In the genomic region with DNA sequence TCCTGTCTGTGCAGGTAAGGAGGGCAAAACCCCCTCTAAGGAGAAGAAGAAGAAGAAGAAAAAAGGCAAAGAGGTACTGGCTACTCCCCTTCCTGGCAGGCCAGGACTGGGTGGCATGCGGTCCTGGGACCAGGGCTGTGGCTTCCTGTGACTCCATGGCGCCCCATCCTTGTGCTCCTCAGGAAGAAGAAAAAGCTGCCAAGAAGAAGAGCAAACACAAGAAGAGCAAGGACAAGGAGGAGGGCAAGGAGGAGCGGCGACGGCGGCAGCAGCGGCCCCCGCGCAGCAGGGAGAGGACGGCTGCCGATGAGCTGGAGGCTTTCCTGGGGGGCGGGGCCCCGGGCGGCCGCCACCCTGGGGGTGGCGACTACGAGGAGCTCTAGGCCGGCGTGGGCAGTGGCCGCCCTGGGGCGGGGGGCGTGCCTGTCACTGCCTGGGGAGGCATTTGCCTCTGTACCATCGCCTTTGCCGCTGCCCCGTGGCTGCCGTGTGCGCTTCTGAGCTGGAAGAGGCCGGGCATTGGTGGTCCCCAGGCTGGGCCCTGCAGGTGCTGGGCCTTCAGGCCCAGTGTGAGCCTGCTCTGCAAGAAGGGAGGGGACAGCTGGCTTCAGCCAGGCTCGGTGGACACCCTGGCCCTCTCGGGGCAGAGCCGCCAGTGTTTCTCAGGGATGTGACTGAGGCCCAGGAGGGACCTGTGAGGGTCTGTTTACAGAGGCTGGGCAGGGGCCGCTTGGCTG, we compare ENCODE assay signal across 13 cellular contexts. TPM values are rescaled to one million over a fixed set of nuclear protein-coding genes. Genes with fewer than 3 reads are reported as not detected.
DNase-seq lines count a peak whose midpoint lies in the region; ATAC-seq lines count a peak whose summit lies in the region.
"Had no signal": no experiment of that assay in that cellular context is flagged by ENCODE, and none has a peak within 500 bp of the region (broad histone marks: within the 10 kb centered on the region; RNA-seq: fewer than 3 reads in every experiment).

No MANE protein-coding gene starts in this region.

- in situ Hi-C loops in ACHN (cut with HindIII; ENCODE audit: low pct_ligation_motif_present, low pct_unique_long_range_greater_than_20kb, low sequenced_read_pairs) = no loop called here

- ATAC-seq in T-helper 17 cell = no peak
- no peak for ATAC-seq in activated CD8-positive, alpha-beta T cell treated with anti-CD3 and anti-CD28 coated beads, Interleukin-2, amount 10 ng/mL, durations not matched to agents 7 days and 5 days
- ATAC-seq in GM19452 (IDR thresholded peaks at IDR 0.05; ENCODE audit: unreplicated experiment) = no peak
- ATAC-seq: Right ventricle myocardium inferior had no signal

- POLR2A ChIA-PET in activated CD8-positive, alpha-beta T cell treated with anti-CD3 and anti-CD28 coated beads, Interleukin-2, amount 10 ng/mL, durations not matched to agents 7 days and 5 days (lab: Charles Lee) = no interaction called here

- no peak overlapping the region for H3K4me3 Mint-ChIP-seq in T-helper 17 cell
- H3K4me3 Mint-ChIP-seq in activated CD8-positive, alpha-beta T cell treated with anti-CD3 and anti-CD28 coated beads, Interleukin-2, amount 10 ng/mL, durations not matched to agents 7 days and 5 days = no peak overlapping the region

- peak overlapping the region; percentile 90 for H3K27ac Mint-ChIP-seq in T-helper 17 cell
- no peak overlapping the region for H3K27ac Mint-ChIP-seq in activated CD8-positive, alpha-beta T cell treated with anti-CD3 and anti-CD28 coated beads, Interleukin-2, amount 10 ng/mL, durations not matched to agents 7 days and 5 days

- CTCF ChIA-PET in activated CD8-positive, alpha-beta T cell treated with anti-CD3 and anti-CD28 coated beads, Interleukin-2, amount 10 ng/mL, durations not matched to agents 7 days and 5 days (lab: Charles Lee) = no interaction called here

- H3K9me3 ChIP-seq in T-helper 17 cell (ENCODE audit: control insufficient read depth, low read length, poor library complexity, severe bottlenecking) (no peaks in the 10 kb centered on the region), mesodermal cell (ENCODE audit: control insufficient read depth, low read length) (peaks cover 2% of the 10 kb centered on the region)

- H3K4me1 Mint-ChIP-seq in T-helper 17 cell = peaks cover 6% of the 10 kb centered on the region
- H3K4me1 Mint-ChIP-seq in activated CD8-positive, alpha-beta T cell treated with anti-CD3 and anti-CD28 coated beads, Interleukin-2, amount 10 ng/mL, durations not matched to agents 7 days and 5 days (ENCODE audit: low read depth) = peaks cover 13% of the 10 kb centered on the region

- DNase-seq in A172 (ENCODE audit: low spot score) (peak; percentile 78), DMS53 treated with DMSO at 0.1 percent for 48 hours (lab: John Stamatoyannopoulos, UW; ENCODE audit: unreplicated experiment) (peak; percentile 44), T-helper 17 cell (no peak), ACHN (no peak), cardiac septum (ENCODE audit: low spot score) (no peak)
- no peak for DNase-seq in activated CD8-positive, alpha-beta T cell treated with anti-CD3 and anti-CD28 coated beads, Interleukin-2, amount 10 ng/mL, durations not matched to agents 7 days and 5 days
- DNase-seq: activated CD4-positive, alpha-beta T cell treated with anti-CD3 and anti-CD28 coated beads for 4 hours; activated naive CD4-positive, alpha-beta T cell treated with Interleukin-2 at 50 U/mL for 16 hours; NCI-H1930; stimulated activated CD8-positive, alpha-beta memory T cell treated with anti-CD3 and anti-CD28 coated beads, Interleukin-4, amount 100 ng/mL, for 48 hours had no signal

- intact Hi-C loops in cardiac septum (cut with DNase I) = loop anchor here (5.0 kb wide), 1 partner anchor 187 kb away; a partner anchor contains a TSS

- 76 to 78% methylated on average over 31 to 32 of the region's 32 CpGs for WGBS in mesodermal cell (ENCODE audit: insufficient coverage in 2 of 2), 2 experiments

- no peaks in the 10 kb centered on the region for H3K27me3 Mint-ChIP-seq in T-helper 17 cell
- no peaks in the 10 kb centered on the region for H3K27me3 Mint-ChIP-seq in activated CD8-positive, alpha-beta T cell treated with anti-CD3 and anti-CD28 coated beads, Interleukin-2, amount 10 ng/mL, durations not matched to agents 7 days and 5 days (ENCODE audit: low read depth)

- H3K36me3 ChIP-seq in mesodermal cell (ENCODE audit: control insufficient read depth, insufficient read depth, low read length) = peaks cover 23% of the 10 kb centered on the region

- H3K27ac ChIP-seq in mesodermal cell (ENCODE audit: low read depth, low read length, severe bottlenecking) = peak overlapping the region; percentile 10

- H3K4me3 ChIP-seq in mesodermal cell (ENCODE audit: extremely low read depth, insufficient read depth, low read length, poor library complexity, severe bottlenecking) = no peak overlapping the region

- H3K4me1 ChIP-seq in mesodermal cell (ENCODE audit: control insufficient read depth, insufficient read depth, low read length, poor library complexity, severe bottlenecking) = peaks cover 19% of the 10 kb centered on the region

- H3K9me3 Mint-ChIP-seq in activated CD8-positive, alpha-beta T cell treated with anti-CD3 and anti-CD28 coated beads, Interleukin-2, amount 10 ng/mL, durations not matched to agents 7 days and 5 days (ENCODE audit: insufficient read depth) = no peaks in the 10 kb centered on the region

- H3K36me3 Mint-ChIP-seq in T-helper 17 cell (ENCODE audit: low read depth) = peaks cover 3% of the 10 kb centered on the region
- H3K36me3 Mint-ChIP-seq in activated CD8-positive, alpha-beta T cell treated with anti-CD3 and anti-CD28 coated beads, Interleukin-2, amount 10 ng/mL, durations not matched to agents 7 days and 5 days (ENCODE audit: low read depth) = peaks cover 10% of the 10 kb centered on the region

RNA-seq across cellular contexts. Expression of a gene that starts 2.0 kb away (rescaled TPM):
- 1.8 and 2.1 TPM in 2 replicates for total RNA-seq in A172 (2014; rRNA removed; shearing (Covaris generic))
- total RNA-seq in T-helper 17 cell = 1 to 10 TPM; 2.9 to 3.7 TPM
- polyA plus RNA-seq in mesodermal cell (2013, experiment 1 of 2) = 4.0 TPM
- polyA plus RNA-seq in mesodermal cell (2013, experiment 2 of 2) = 3.3 TPM
- total RNA-seq in activated CD8-positive, alpha-beta T cell treated with anti-CD3 and anti-CD28 coated beads, Interleukin-2, amount 10 ng/mL, durations not matched to agents 7 days and 5 days = 1 to 10 TPM; 5.3 to 5.6 TPM
- total RNA-seq in cardiac septum = 8.6 TPM

RNA-seq across cellular contexts. Expression of a gene that starts 8.9 kb away (rescaled TPM):
- 119 and 151 TPM in 2 replicates for total RNA-seq in A172 (2014; rRNA removed; shearing (Covaris generic))
- 10 to 100 TPM; 33.8 to 36.2 TPM for total RNA-seq in T-helper 17 cell
- 189 TPM for polyA plus RNA-seq in mesodermal cell (2013, experiment 1 of 2)
- 175 TPM for polyA plus RNA-seq in mesodermal cell (2013, experiment 2 of 2)
- total RNA-seq in activated CD8-positive, alpha-beta T cell treated with anti-CD3 and anti-CD28 coated beads, Interleukin-2, amount 10 ng/mL, durations not matched to agents 7 days and 5 days = 100 to 1,000 TPM; 108 to 119 TPM
- 296 TPM for total RNA-seq in cardiac septum

RNA-seq across cellular contexts. Expression of a gene that starts 11.8 kb away (rescaled TPM):
- 7.3 and 8.0 TPM in 2 replicates for total RNA-seq in A172 (2014; rRNA removed; shearing (Covaris generic))
- total RNA-seq in T-helper 17 cell (1 to 10 TPM; 3.4 TPM), cardiac septum (11.0 TPM)
- 10.9 TPM for polyA plus RNA-seq in mesodermal cell (2013, experiment 1 of 2)
- 9.7 TPM for polyA plus RNA-seq in mesodermal cell (2013, experiment 2 of 2)
- 10 to 100 TPM; 14.7 to 15.8 TPM for total RNA-seq in activated CD8-positive, alpha-beta T cell treated with anti-CD3 and anti-CD28 coated beads, Interleukin-2, amount 10 ng/mL, durations not matched to agents 7 days and 5 days

RNA-seq across cellular contexts. Expression of a gene that starts 25.8 kb away (rescaled TPM):
- total RNA-seq in A172 (2014; rRNA removed; shearing (Covaris generic)) = 882 and 886 TPM in 2 replicates
- total RNA-seq in T-helper 17 cell (100 to 1,000 TPM; 212 to 224 TPM), cardiac septum (293 TPM)
- polyA plus RNA-seq in mesodermal cell (2013, experiment 1 of 2) = 264 TPM
- 220 TPM for polyA plus RNA-seq in mesodermal cell (2013, experiment 2 of 2)
- total RNA-seq in activated CD8-positive, alpha-beta T cell treated with anti-CD3 and anti-CD28 coated beads, Interleukin-2, amount 10 ng/mL, durations not matched to agents 7 days and 5 days = 100 to 1,000 TPM; 279 to 310 TPM

RNA-seq across cellular contexts. Expression of a gene that starts 32.6 kb away (rescaled TPM):
- 138 and 144 TPM in 2 replicates for total RNA-seq in A172 (2014; rRNA removed; shearing (Covaris generic))
- total RNA-seq in T-helper 17 cell (10 to 100 TPM; 55.6 to 59.7 TPM), cardiac septum (66.4 TPM)
- polyA plus RNA-seq in mesodermal cell (2013, experiment 1 of 2) = 153 TPM
- polyA plus RNA-seq in mesodermal cell (2013, experiment 2 of 2) = 143 TPM
- total RNA-seq in activated CD8-positive, alpha-beta T cell treated with anti-CD3 and anti-CD28 coated beads, Interleukin-2, amount 10 ng/mL, durations not matched to agents 7 days and 5 days = 100 to 1,000 TPM; 117 to 118 TPM

Comparison
In these comparisons a context has a peak if more than half of its experiments do, and no peak if none do; other contexts are left out.
1. DNase-seq: peak in A172 (single experiment) and DMS53 treated with DMSO at 0.1 percent for 48 hours (single experiment); none in T-helper 17 cell (0 of 3), ACHN (single experiment), activated CD8-positive, alpha-beta T cell treated with anti-CD3 and anti-CD28 coated beads, Interleukin-2, amount 10 ng/mL, durations not matched to agents 7 days and 5 days (single experiment) and cardiac septum (single experiment).